In the genomic region with DNA sequence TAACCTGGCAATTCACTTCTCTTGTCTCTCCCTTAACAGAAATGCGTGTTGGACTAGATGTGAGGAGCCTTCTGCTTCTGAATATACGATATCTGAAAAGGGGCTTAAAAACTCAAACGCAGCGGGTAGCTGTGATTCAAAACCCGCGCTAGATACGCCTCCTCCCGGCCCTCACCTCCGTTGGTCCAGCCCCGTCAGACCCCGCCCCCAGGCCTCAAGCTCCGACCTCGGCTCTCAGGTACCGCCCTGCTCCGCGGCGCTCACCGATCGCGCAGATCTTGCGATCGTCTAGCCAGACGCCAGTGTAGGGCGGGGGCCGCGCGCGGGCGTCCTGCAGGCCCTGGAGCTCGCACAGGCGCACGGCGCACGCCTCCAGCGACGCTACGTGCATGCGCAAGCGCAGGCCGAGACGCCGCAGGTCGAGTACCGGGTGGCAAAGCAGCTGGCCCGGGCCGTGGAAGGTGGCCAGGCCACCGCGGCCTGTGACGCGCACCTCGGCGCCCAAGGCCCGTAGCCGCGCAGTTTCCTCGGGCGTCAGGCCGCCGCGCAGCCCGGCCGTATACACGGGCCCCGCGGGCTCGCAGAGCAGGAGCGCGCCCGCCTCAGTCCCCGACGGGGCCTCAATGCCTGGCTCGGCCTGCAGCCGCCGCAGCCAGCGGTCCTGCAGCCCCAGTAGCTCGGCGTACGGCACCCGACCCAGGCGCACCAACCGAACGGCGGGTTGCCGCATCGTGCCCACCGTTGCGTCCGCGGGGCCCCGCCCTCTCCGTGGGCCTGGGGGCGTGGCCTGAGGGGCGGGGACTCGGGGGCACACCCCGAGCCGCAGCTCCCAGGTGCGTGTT, we compare ENCODE assay signal across 8 cellular contexts. TPM values are rescaled to one million over a fixed set of nuclear protein-coding genes. Genes with fewer than 3 reads are reported as not detected.
DNase-seq lines count a peak whose midpoint lies in the region; ATAC-seq and TF ChIP-seq lines count a peak whose summit lies in the region.

A gene (minus strand): TSS at position 751 of the 842 bp plus-strand sequence. CDS start 21 bp downstream, at position 730.

- peak within 1 kb of the TSS; percentile 73 to 96 (median 93) for H3K27ac Mint-ChIP-seq in CD4-positive, alpha-beta memory T cell
- H3K27ac Mint-ChIP-seq in activated CD8-positive, alpha-beta T cell treated with anti-CD3 and anti-CD28 coated beads for 36 hours = peak within 1 kb of the TSS; percentile 89

- ATAC-seq in GM19455 (IDR thresholded peaks at IDR 0.05; ENCODE audit: unreplicated experiment) = peak; percentile 96
- ATAC-seq in activated CD8-positive, alpha-beta T cell treated with anti-CD3 and anti-CD28 coated beads for 36 hours = peak; percentile 97
- ATAC-seq in lower lobe of right lung = peak; percentile 99

- H3K27ac ChIP-seq in CD4-positive, alpha-beta memory T cell (ENCODE audit: low read depth, low read length) = peak within 1 kb of the TSS; percentile 94
- H3K27ac ChIP-seq in lower lobe of right lung = peak within 1 kb of the TSS; percentile 100

- intact Hi-C loops in CD4-positive, alpha-beta memory T cell (cut with micrococcal nuclease) = loop anchor here (1.0 to 5.0 kb wide), 7 partner anchors 95 to 1701 kb away; a partner anchor contains a TSS
- intact Hi-C loops in activated CD8-positive, alpha-beta T cell treated with anti-CD3 and anti-CD28 coated beads for 36 hours (cut with micrococcal nuclease) = no loop called here
- intact Hi-C loops in lower lobe of right lung (cut with DNase I) = no loop called here

- CTCF ChIA-PET in CD4-positive, alpha-beta memory T cell (lab: Charles Lee; ENCODE audit: partially characterized antibody) = interaction anchor here (0.9 to 2.1 kb wide), 8 partner anchors 9 to 247 kb away, joined by 3 to 9 read pairs (median 4); a partner anchor contains a TSS
- CTCF ChIA-PET in activated CD8-positive, alpha-beta T cell treated with anti-CD3 and anti-CD28 coated beads for 36 hours (lab: Charles Lee) = interaction anchor here (0.9 to 2.7 kb wide), 6 partner anchors 12 to 103 kb away, joined by 3 to 17 read pairs (median 6); no protein-coding TSS in a partner anchor

- no peaks in the 10 kb centered on the region for H3K36me3 ChIP-seq in CD4-positive, alpha-beta memory T cell (ENCODE audit: insufficient read depth, low read length)
- H3K36me3 ChIP-seq in lower lobe of right lung = peaks cover 7% of the 10 kb centered on the region

- peaks cover 9 to 32% (median 20%) of the 10 kb centered on the region in 4 donors for H3K4me1 Mint-ChIP-seq in CD4-positive, alpha-beta memory T cell
- peaks cover 16% of the 10 kb centered on the region for H3K4me1 Mint-ChIP-seq in activated CD8-positive, alpha-beta T cell treated with anti-CD3 and anti-CD28 coated beads for 36 hours (ENCODE audit: low read depth)

- TF ChIP-seq CTCF in activated CD8-positive, alpha-beta T cell treated with anti-CD3 and anti-CD28 coated beads for 36 hours (IDR thresholded peaks at IDR 0.05) = no peak
- no peak for TF ChIP-seq CTCF in lower lobe of right lung (IDR thresholded peaks at IDR 0.05)

- no peaks in the 10 kb centered on the region for H3K9me3 Mint-ChIP-seq in CD4-positive, alpha-beta memory T cell
- H3K9me3 Mint-ChIP-seq in activated CD8-positive, alpha-beta T cell treated with anti-CD3 and anti-CD28 coated beads for 36 hours = peaks cover 2% of the 10 kb centered on the region

- H3K9me3 ChIP-seq in CD4-positive, alpha-beta memory T cell (ENCODE audit: control insufficient read depth in 1 of 2, low read length in 2 of 2) = no peaks in the 10 kb centered on the region
- no peaks in the 10 kb centered on the region for H3K9me3 ChIP-seq in lower lobe of right lung

- no peaks in the 10 kb centered on the region for H3K27me3 ChIP-seq in CD4-positive, alpha-beta memory T cell (ENCODE audit: insufficient read depth, low read length)
- no peaks in the 10 kb centered on the region for H3K27me3 ChIP-seq in lower lobe of right lung (ENCODE audit: low read depth)

- peaks cover 12% of the 10 kb centered on the region for H3K4me1 ChIP-seq in CD4-positive, alpha-beta memory T cell (ENCODE audit: insufficient read depth, low read length)
- H3K4me1 ChIP-seq in lower lobe of right lung = peaks cover 13% of the 10 kb centered on the region

- H3K4me3 Mint-ChIP-seq in CD4-positive, alpha-beta memory T cell = peak within 1 kb of the TSS; percentile 87 to 93 (median 88)
- peak within 1 kb of the TSS; percentile 82 for H3K4me3 Mint-ChIP-seq in activated CD8-positive, alpha-beta T cell treated with anti-CD3 and anti-CD28 coated beads for 36 hours

- peaks cover 2 to 13% of the 10 kb centered on the region in 2 donors for H3K36me3 Mint-ChIP-seq in CD4-positive, alpha-beta memory T cell
- H3K36me3 Mint-ChIP-seq in activated CD8-positive, alpha-beta T cell treated with anti-CD3 and anti-CD28 coated beads for 36 hours (ENCODE audit: low read depth) = no peaks in the 10 kb centered on the region

- peak within 1 kb of the TSS; percentile 39 to 84 for H3K4me3 ChIP-seq in CD4-positive, alpha-beta memory T cell (ENCODE audit: low read length in 2 of 2)
- H3K4me3 ChIP-seq in lower lobe of right lung = peak within 1 kb of the TSS; percentile 95

- POLR2A ChIA-PET in CD4-positive, alpha-beta memory T cell (lab: Charles Lee; ENCODE audit: partially characterized antibody) = interaction anchor here (0.6 to 2.5 kb wide), 26 partner anchors 9 to 1400 kb away, joined by 3 to 48 read pairs (median 4); a partner anchor contains a TSS
- POLR2A ChIA-PET in activated CD8-positive, alpha-beta T cell treated with anti-CD3 and anti-CD28 coated beads for 36 hours (lab: Charles Lee) = interaction anchor here (0.5 to 2.3 kb wide), 14 partner anchors 9 to 533 kb away, joined by 3 to 14 read pairs (median 3); a partner anchor contains a TSS

- no peaks in the 10 kb centered on the region for H3K27me3 Mint-ChIP-seq in CD4-positive, alpha-beta memory T cell
- H3K27me3 Mint-ChIP-seq in activated CD8-positive, alpha-beta T cell treated with anti-CD3 and anti-CD28 coated beads for 36 hours = no peaks in the 10 kb centered on the region

- peak; percentile 95 to 98 (median 97) for DNase-seq in CD4-positive, alpha-beta memory T cell
- peak; percentile 92 for DNase-seq in HK-2 (ENCODE audit: unreplicated experiment)
- peak; percentile 81 for DNase-seq in NCI-H82 treated with DMSO at 0.1 percent for 48 hours (lab: John Stamatoyannopoulos, UW; ENCODE audit: unreplicated experiment)
- DNase-seq in activated CD8-positive, alpha-beta T cell treated with anti-CD3 and anti-CD28 coated beads for 36 hours = peak; percentile 99
- DNase-seq in effector CD4-positive, alpha-beta T cell = peak; percentile 96
- DNase-seq in lower lobe of right lung = peak; percentile 100
- peak; percentile 93 to 94 (median 94) for DNase-seq in stimulated activated CD4-positive, alpha-beta T cell treated with anti-CD3 and anti-CD28 coated beads, TNF-alpha, amount 100 ng/mL, for 1 hour (ENCODE audit: low read depth in 3 of 3, low spot score in 1 of 3)

RNA-seq across cellular contexts. Expression of the gene that starts here (rescaled TPM):
- 10 to 100 TPM in 1 of 2 experiments, 1 to 10 TPM in 1; 8.0 to 15.5 TPM for total RNA-seq in CD4-positive, alpha-beta memory T cell
- 10 to 100 TPM in 1 of 2 donors, 1 to 10 TPM in 1; 9.6 to 19.6 TPM for polyA plus RNA-seq in CD4-positive, alpha-beta memory T cell
- 1 to 10 TPM; 5.9 to 6.8 TPM for total RNA-seq in activated CD8-positive, alpha-beta T cell treated with anti-CD3 and anti-CD28 coated beads for 36 hours
- 2.7 TPM for total RNA-seq in lower lobe of right lung

Comparison
In these comparisons a context has a peak if more than half of its experiments do, and no peak if none do; other contexts are left out.
1. Peak in every context shown above with its lines: DNase-seq, ATAC-seq, H3K4me3 ChIP-seq and H3K27ac ChIP-seq.